In the genomic region with DNA sequence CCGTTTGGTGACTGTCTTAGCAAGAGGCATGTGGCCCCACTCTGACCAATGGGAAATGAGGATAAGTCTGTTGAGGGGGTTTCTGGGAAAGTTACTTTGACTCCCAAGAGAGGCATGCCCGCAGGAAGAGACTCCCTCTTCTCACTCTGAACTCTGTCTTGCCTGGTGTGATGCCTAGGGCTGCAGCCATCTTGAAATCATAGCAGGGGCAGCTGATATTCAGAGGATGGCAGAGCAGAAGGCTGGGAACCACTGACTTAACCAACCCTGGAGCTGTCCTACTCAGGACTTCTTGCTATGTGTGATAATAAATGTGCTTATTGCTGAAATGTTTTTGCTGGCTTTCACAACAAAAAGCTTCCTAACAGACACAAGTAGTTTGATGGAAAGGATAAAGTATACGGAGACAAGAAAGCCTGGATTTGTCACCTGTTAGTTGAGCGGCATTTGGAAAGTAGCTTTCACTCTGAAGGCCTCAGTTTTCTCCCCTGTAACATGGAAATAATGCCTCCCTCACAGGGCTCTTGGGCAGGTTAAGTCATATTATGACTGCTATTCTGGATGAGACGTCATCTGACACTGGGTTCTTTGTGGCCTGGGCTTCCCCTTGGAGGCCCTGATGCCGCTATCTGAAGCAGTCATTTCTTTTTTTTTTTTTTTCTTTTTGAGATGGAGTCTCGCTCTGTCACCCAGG, we compare ENCODE assay signal across 11 cellular contexts.
DNase-seq lines count a peak whose midpoint lies in the region; ATAC-seq and TF ChIP-seq lines count a peak whose summit lies in the region.
"Had no signal": no experiment of that assay in that cellular context is flagged by ENCODE, and none has a peak within 500 bp of the region (broad histone marks: within the 10 kb centered on the region; RNA-seq: fewer than 3 reads in every experiment).

No MANE protein-coding gene starts in this region.

- peak; percentile 66 for ATAC-seq in GM18517 (IDR thresholded peaks at IDR 0.05; ENCODE audit: unreplicated experiment)
- peak; percentile 44 for ATAC-seq in HG03139 (IDR thresholded peaks at IDR 0.05; ENCODE audit: unreplicated experiment)
- ATAC-seq in sciatic nerve, result no peak
- ATAC-seq: left ventricle myocardium superior had no signal

- no peaks in the 10 kb centered on the region; the same call in 1 of the 2 replicates for H3K9me3 ChIP-seq in BE2C

- TF ChIP-seq CTCF in GM20000 (IDR thresholded peaks at IDR 0.05; ENCODE audit: extremely low read depth, missing control alignments) (no peak), BE2C (IDR thresholded peaks at IDR 0.05; ENCODE audit: low read depth, low read length) (no peak)

- intact Hi-C loops in sciatic nerve (cut with DNase I), result no loop called here

- H3K4me3 ChIP-seq in BE2C (ENCODE audit: low read depth, low read length), result no peak overlapping the region

- peaks cover 46% of the 10 kb centered on the region for H3K4me1 ChIP-seq in BE2C

- DNase-seq in GM20000 (ENCODE audit: low spot score) (peak; percentile 80), BE2C (no peak), NCI-H1930 (lab: John Stamatoyannopoulos, UW) (no peak), sciatic nerve (ENCODE audit: low spot score) (no peak)
- DNase-seq in stimulated activated CD4-positive, alpha-beta T cell treated with anti-CD3 and anti-CD28 coated beads, Interleukin-15, amount 100 ng/mL, for 48 hours (ENCODE audit: low read depth in 2 of 2), result peak; percentile 24 to 36
- DNase-seq: cerebellar nuclear complex, foreskin fibroblast, left ventricle myocardium superior, SK-N-SH had no signal

- no peaks in the 10 kb centered on the region for H3K36me3 ChIP-seq in BE2C

- no peaks in the 10 kb centered on the region for H3K27me3 ChIP-seq in BE2C

Comparison
In these comparisons a context has a peak if more than half of its experiments do, and no peak if none do; other contexts are left out.
1. DNase-seq: peak in GM20000 (single experiment) and stimulated activated CD4-positive, alpha-beta T cell treated with anti-CD3 and anti-CD28 coated beads, Interleukin-15, amount 100 ng/mL, for 48 hours (2 of 2); none in BE2C (single experiment), NCI-H1930 (0 of 2) and sciatic nerve (single experiment).